ENCODE assay signal across 22 cellular contexts in the genomic region with DNA sequence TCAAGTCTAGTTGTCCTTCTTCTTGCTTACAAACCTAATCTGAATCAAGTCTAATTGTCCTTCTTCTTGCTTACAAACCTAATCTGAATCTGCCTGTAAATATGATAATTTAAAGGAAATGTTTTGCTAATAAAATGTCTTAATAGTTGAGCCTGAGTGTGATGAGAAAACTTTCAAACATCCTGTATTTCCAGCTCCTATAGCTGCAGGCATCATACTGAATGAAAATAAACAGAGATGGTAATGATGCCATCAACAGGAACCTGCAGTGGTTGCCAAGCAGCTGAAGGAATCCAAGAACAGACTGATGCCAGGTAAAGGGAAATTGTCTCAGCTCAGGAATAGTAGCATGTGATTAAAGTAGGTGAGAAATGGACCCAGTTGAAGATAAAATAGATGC.
DNase-seq lines count a peak whose midpoint lies in the region; ATAC-seq, FAIRE-seq and TF ChIP-seq lines count a peak whose summit lies in the region.
"Had no signal": no experiment of that assay in that cellular context is flagged by ENCODE, and none has a peak within 500 bp of the region (broad histone marks: within the 10 kb centered on the region; RNA-seq: fewer than 3 reads in every experiment).

No MANE protein-coding gene starts in this region.

- H3K27ac Mint-ChIP-seq in astrocyte (ENCODE audit: unreplicated experiment): no peak overlapping the region
- H3K27ac Mint-ChIP-seq: B cell; CD4-positive, alpha-beta T cell; CD8-positive, alpha-beta T cell had no signal

- TF ChIP-seq EP300 in tibial nerve (IDR thresholded peaks at IDR 0.05): no peak

- H3K27me3 Mint-ChIP-seq in astrocyte (ENCODE audit: low read depth, unreplicated experiment): no peaks in the 10 kb centered on the region
- H3K27me3 Mint-ChIP-seq: B cell; CD4-positive, alpha-beta T cell had no signal

- H3K4me2 ChIP-seq in astrocyte (ENCODE audit: low read length): no peak overlapping the region
- H3K4me2 ChIP-seq: A549; BLaER1 treated with 17β-estradiol and CSF1 and Interleukin-3, amounts not matched to agents 10 nM and 100 nM had no signal

- peak; percentile 89 for FAIRE-seq in astrocyte (lab: Jason Lieb, UNC)
- FAIRE-seq: A549, D721Med, G401.6, GM12891, GM19239 had no signal

- H3K9me3 Mint-ChIP-seq in astrocyte (ENCODE audit: unreplicated experiment): peaks cover 3% of the 10 kb centered on the region

- no peak for TF ChIP-seq POLR2A in tibial nerve (IDR thresholded peaks at IDR 0.05)

- no peak overlapping the region for H2AFZ ChIP-seq in astrocyte (ENCODE audit: low read depth, low read length)

- H3K27ac ChIP-seq in astrocyte (ENCODE audit: low read depth, low read length) (no peak overlapping the region), tibial nerve (no peak overlapping the region)
- H3K27ac ChIP-seq: 22Rv1; A549; BLaER1 treated with 17β-estradiol and CSF1 and Interleukin-3, amounts not matched to agents 10 nM and 100 nM; C4-2B had no signal

- ATAC-seq in HG02623 (IDR thresholded peaks at IDR 0.05; ENCODE audit: unreplicated experiment): no peak
- ATAC-seq: A549; CD8-positive, alpha-beta T cell had no signal

- H3K4me1 ChIP-seq in astrocyte (ENCODE audit: insufficient read depth, low read length): no peaks in the 10 kb centered on the region
- H3K4me1 ChIP-seq in tibial nerve: no peaks in the 10 kb centered on the region
- H3K4me1 ChIP-seq: A549; BLaER1 treated with 17β-estradiol and CSF1 and Interleukin-3, amounts not matched to agents 10 nM and 100 nM; Caco-2 had no signal

- H3K27me3 ChIP-seq in astrocyte (ENCODE audit: insufficient read depth, low read length) (no peaks in the 10 kb centered on the region), tibial nerve (no peaks in the 10 kb centered on the region)

- DNase-seq in SIG-M5 treated with dmso at 0.1 percent for 504 hours (lab: John Stamatoyannopoulos, UW; ENCODE audit: unreplicated experiment) (peak; percentile 0), SIG-M5 (lab: John Stamatoyannopoulos, UW) (no peak), astrocyte (ENCODE audit: low read depth) (no peak), epithelial cell of esophagus (ENCODE audit: low read depth) (peak; percentile 27), tibial nerve (ENCODE audit: low spot score in 2 of 2) (no peak)
- DNase-seq: AML-193; Caco-2; Calu3; CD4-positive, alpha-beta T cell; CD8-positive, alpha-beta T cell; DMS79 treated with DMSO at 0.1 percent for 48 hours; GF-D8 had no signal

- no peaks in the 10 kb centered on the region for H3K79me2 ChIP-seq in astrocyte (ENCODE audit: insufficient read depth, low read length)

- H3K36me3 Mint-ChIP-seq in astrocyte (ENCODE audit: low read depth, unreplicated experiment): no peaks in the 10 kb centered on the region
- H3K36me3 Mint-ChIP-seq: CD8-positive, alpha-beta T cell had no signal

- H4K20me1 ChIP-seq in astrocyte (ENCODE audit: insufficient read depth, low read length): no peaks in the 10 kb centered on the region
- H4K20me1 ChIP-seq: BLaER1 treated with 17β-estradiol and CSF1 and Interleukin-3, amounts not matched to agents 10 nM and 100 nM had no signal

- H3K36me3 ChIP-seq in astrocyte (ENCODE audit: insufficient read depth, low read length) (no peaks in the 10 kb centered on the region), tibial nerve (no peaks in the 10 kb centered on the region)
- H3K36me3 ChIP-seq: BLaER1 treated with 17β-estradiol and CSF1 and Interleukin-3, amounts not matched to agents 10 nM and 100 nM had no signal

- H3K4me1 Mint-ChIP-seq in astrocyte (ENCODE audit: low read depth, unreplicated experiment): no peaks in the 10 kb centered on the region
- H3K4me1 Mint-ChIP-seq: B cell had no signal

- TF ChIP-seq CTCF in astrocyte (IDR thresholded peaks at IDR 0.05; ENCODE audit: insufficient read depth, low read depth, low read length): no peak
- TF ChIP-seq CTCF in epithelial cell of esophagus (IDR thresholded peaks at IDR 0.05; ENCODE audit: insufficient read depth, low read depth, low read length, missing control alignments): no peak
- no peak for TF ChIP-seq CTCF in tibial nerve (IDR thresholded peaks at IDR 0.05)

- H3K4me3 ChIP-seq in astrocyte (ENCODE audit: insufficient read depth, low read depth, low read length) (no peak overlapping the region), epithelial cell of esophagus (ENCODE audit: low read length) (no peak overlapping the region), tibial nerve (no peak overlapping the region)
- H3K4me3 ChIP-seq: A549; BLaER1 treated with 17β-estradiol and CSF1 and Interleukin-3, amounts not matched to agents 10 nM and 100 nM had no signal

- H3K9me3 ChIP-seq in astrocyte (ENCODE audit: insufficient read depth, low read depth, low read length) (no peaks in the 10 kb centered on the region), tibial nerve (peaks cover 0 to 7% (median 0%) of the 10 kb centered on the region in 4 donors)
- H3K9me3 ChIP-seq: A549, Caco-2 had no signal

- H3K4me3 Mint-ChIP-seq in astrocyte (ENCODE audit: unreplicated experiment): no peak overlapping the region
- H3K4me3 Mint-ChIP-seq: B cell; CD4-positive, alpha-beta T cell; CD8-positive, alpha-beta T cell had no signal

- H3K9ac ChIP-seq in astrocyte (ENCODE audit: low read length): no peak overlapping the region
- H3K9ac ChIP-seq: BLaER1 treated with 17β-estradiol and CSF1 and Interleukin-3, amounts not matched to agents 10 nM and 100 nM had no signal

Comparison
In these comparisons a context has a peak if more than half of its experiments do, and no peak if none do; other contexts are left out.
1. DNase-seq: peak in SIG-M5 treated with dmso at 0.1 percent for 504 hours (single experiment) and epithelial cell of esophagus (single experiment); none in SIG-M5 (single experiment), astrocyte (single experiment) and tibial nerve (0 of 2).